In the genomic region with DNA sequence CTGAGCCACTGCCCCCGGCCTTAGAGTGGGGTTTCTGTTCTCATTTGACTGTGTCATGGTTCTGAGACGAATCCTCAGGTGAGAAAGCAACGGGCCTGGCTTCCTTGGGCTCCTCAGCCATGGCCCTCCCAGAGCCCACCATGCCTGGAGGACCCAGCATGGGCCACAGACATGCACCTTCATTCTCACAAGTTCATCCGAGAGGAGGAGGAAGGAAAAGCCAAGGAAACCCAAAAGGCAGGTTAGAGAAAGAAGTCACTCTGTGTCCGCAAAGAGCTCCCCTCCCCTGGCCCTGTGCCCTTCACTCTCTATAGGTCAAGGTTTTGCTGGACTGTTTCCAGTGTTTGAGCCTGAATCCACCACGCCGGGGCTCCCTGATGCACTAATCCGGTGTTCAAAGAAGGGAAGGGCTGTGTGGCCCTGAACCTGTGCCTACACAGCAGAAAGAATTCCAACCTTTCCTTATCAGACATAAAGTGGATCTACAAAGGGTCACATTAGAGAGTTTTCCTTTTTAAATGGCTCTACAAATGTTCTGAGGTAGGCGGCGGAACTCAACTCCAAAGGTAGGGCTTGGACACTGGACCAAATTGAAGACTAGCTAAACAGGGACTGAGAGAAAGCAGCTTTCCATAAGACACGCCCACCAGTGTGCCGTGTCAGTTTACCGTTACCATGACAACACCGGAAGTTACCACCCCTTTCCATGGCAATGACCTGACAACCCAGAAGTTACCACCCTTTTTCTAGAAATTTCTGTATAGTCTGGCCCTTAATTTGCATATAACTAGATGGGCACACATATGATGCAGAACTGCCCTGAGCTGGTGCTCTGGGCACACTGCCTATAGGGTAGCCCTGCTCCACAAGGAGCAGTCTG, we compare ENCODE assay signal across 18 cellular contexts. TPM values are rescaled to one million over a fixed set of nuclear protein-coding genes. Genes with fewer than 3 reads are reported as not detected.
DNase-seq lines count a peak whose midpoint lies in the region; ATAC-seq, FAIRE-seq and TF ChIP-seq lines count a peak whose summit lies in the region.
"Had no signal": no experiment of that assay in that cellular context is flagged by ENCODE, and none has a peak within 500 bp of the region (broad histone marks: within the 10 kb centered on the region; RNA-seq: fewer than 3 reads in every experiment).

No MANE protein-coding gene starts in this region.

- FAIRE-seq in K562 (lab: Jason Lieb, UNC): no peak

- no peak for TF ChIP-seq RAD21 in K562 (CRISPR knock-in tag; conservative IDR thresholded peaks at IDR 0.05 in 1 of 2, IDR thresholded peaks at IDR 0.05 in 1 of 2)

- H3K27me3 Mint-ChIP-seq in activated CD4-positive, alpha-beta T cell treated with anti-CD3 and anti-CD28 coated beads, Interleukin-2, amount 10 ng/mL, durations not matched to agents 24 days and 14 days: no peaks in the 10 kb centered on the region
- H3K27me3 Mint-ChIP-seq: activated CD4-positive, alpha-beta T cell treated with anti-CD3 and anti-CD28 coated beads, Interleukin-2, amount 10 ng/mL, durations not matched to agents 7 days and 5 days had no signal

- H3K9ac ChIP-seq in MM.1S (ENCODE audit: low read length) (no peak overlapping the region), K562 (ENCODE audit: insufficient read depth in 1 of 2, low read depth in 2 of 2, low read length in 2 of 2) (peak overlapping the region in 1 of 2 experiments; percentile 86; a peak in 2 of 4 replicates)
- H3K9ac ChIP-seq: parathyroid adenoma had no signal

- 29% methylated on average over 13 of the region's 14 CpGs for WGBS in K562 (ENCODE audit: insufficient coverage, low coverage, missing lambda C conversion rate)

- H3K27ac ChIP-seq in MM.1S (ENCODE audit: low read length) (no peak overlapping the region), K562 (ENCODE audit: extremely low read depth, low read depth, low read length) (peak overlapping the region; percentile 67), neutrophil (peak overlapping the region; percentile 97)
- H3K27ac ChIP-seq: left ventricle myocardium inferior, parathyroid adenoma had no signal

- no peak for TF ChIP-seq EP300 in K562 (IDR thresholded peaks at IDR 0.05; ENCODE audit: low read length)

- H3K9me2 ChIP-seq in MM.1S (replicated peaks; ENCODE audit: insufficient read depth, low read length): no peaks in the 10 kb centered on the region

- H3K9me3 ChIP-seq in MM.1S (replicated peaks; ENCODE audit: insufficient read depth, low read length) (no peaks in the 10 kb centered on the region), K562 (replicated peaks; ENCODE audit: control insufficient read depth, insufficient read depth, low read depth, low read length) (no peaks in the 10 kb centered on the region), neutrophil (no peaks in the 10 kb centered on the region)
- H3K9me3 ChIP-seq: left ventricle myocardium inferior had no signal

- no peaks in the 10 kb centered on the region for H3K9me1 ChIP-seq in K562 (ENCODE audit: control insufficient read depth, insufficient read depth, low read length)

- H3K27me3 ChIP-seq in MM.1S (replicated peaks; ENCODE audit: insufficient read depth, low read length) (no peaks in the 10 kb centered on the region), K562 (ENCODE audit: control insufficient read depth in 2 of 2, insufficient read depth in 2 of 2, low read length in 2 of 2) (no peaks in the 10 kb centered on the region), neutrophil (no peaks in the 10 kb centered on the region)

- no peak for TF ChIP-seq POLR2A in K562 (conservative IDR thresholded peaks at IDR 0.05)

- H3K79me2 ChIP-seq in MM.1S (ENCODE audit: low read length) (no peaks in the 10 kb centered on the region), K562 (ENCODE audit: control insufficient read depth, insufficient read depth, low read length) (no peaks in the 10 kb centered on the region)
- H3K79me2 ChIP-seq: parathyroid adenoma had no signal

- in situ Hi-C loops in K562 (cut with MboI): no loop called here

- H4K20me1 ChIP-seq in MM.1S (ENCODE audit: insufficient read depth, low read length) (no peaks in the 10 kb centered on the region), K562 (replicated peaks; ENCODE audit: control insufficient read depth, insufficient read depth, low read length) (no peaks in the 10 kb centered on the region)

- H3K36me3 Mint-ChIP-seq in activated CD4-positive, alpha-beta T cell treated with anti-CD3 and anti-CD28 coated beads, Interleukin-2, amount 10 ng/mL, durations not matched to agents 24 days and 14 days (ENCODE audit: low read depth): no peaks in the 10 kb centered on the region

- CTCF ChIA-PET in K562 (lab: Yijun Ruan, JAX; ENCODE audit: low intra/inter-chr PET ratio): no interaction called here

- TF ChIP-seq CTCF in MM.1S (IDR thresholded peaks at IDR 0.05; ENCODE audit: low read length) (no peak), K562 (IDR thresholded peaks at IDR 0.05 in 2 of 3, conservative IDR thresholded peaks at IDR 0.05 in 1 of 3; ENCODE audit: insufficient read depth in 2 of 3, low read depth in 1 of 3, low read length in 3 of 3) (no peak), neutrophil (IDR thresholded peaks at IDR 0.05) (no peak)

- H3K4me3 Mint-ChIP-seq in activated CD4-positive, alpha-beta T cell treated with anti-CD3 and anti-CD28 coated beads, Interleukin-2, amount 10 ng/mL, durations not matched to agents 24 days and 14 days: no peak overlapping the region
- H3K4me3 Mint-ChIP-seq: activated CD4-positive, alpha-beta T cell treated with anti-CD3 and anti-CD28 coated beads, Interleukin-2, amount 10 ng/mL, durations not matched to agents 7 days and 5 days; activated naive CD4-positive, alpha-beta T cell treated with anti-CD3 and anti-CD28 coated beads for 36 hours had no signal

- no peaks in the 10 kb centered on the region for H3K36me3 ChIP-seq in MM.1S (replicated peaks; ENCODE audit: insufficient read depth, low read length)
- no peaks in the 10 kb centered on the region for H3K36me3 ChIP-seq in K562 (ENCODE audit: control insufficient read depth, insufficient read depth, low read length)
- H3K36me3 ChIP-seq in neutrophil: no peaks in the 10 kb centered on the region
- H3K36me3 ChIP-seq: left ventricle myocardium inferior had no signal

- ATAC-seq in K562: peak; percentile 95
- no peak for ATAC-seq in GM21529 (IDR thresholded peaks at IDR 0.05; ENCODE audit: unreplicated experiment)
- no peak for ATAC-seq in HG02588 (IDR thresholded peaks at IDR 0.05; ENCODE audit: unreplicated experiment)

- no peak overlapping the region for H3K4me3 ChIP-seq in MM.1S (ENCODE audit: low read length)
- no peak overlapping the region for H3K4me3 ChIP-seq in K562
- H3K4me3 ChIP-seq in neutrophil (ENCODE audit: low read depth in 1 of 2, low read length in 1 of 2): peak overlapping the region in 1 of 2 experiments; percentile 7
- H3K4me3 ChIP-seq: left ventricle myocardium inferior had no signal

- POLR2A ChIA-PET in K562 (lab: Yijun Ruan, JAX): interaction anchor here (0.7 to 1.5 kb wide), 5 partner anchors 10 to 101 kb away, joined by 3 to 6 read pairs (median 3); a partner anchor contains a TSS

- H3K4me1 ChIP-seq in MM.1S (ENCODE audit: low read length) (peaks cover 5% of the 10 kb centered on the region; the same call in 1 of the 2 replicates), K562 (replicated peaks in 1 of 2; ENCODE audit: control insufficient read depth in 2 of 2, insufficient read depth in 2 of 2, low read length in 2 of 2) (peaks cover 11% of the 10 kb centered on the region in 2 experiments), neutrophil (ENCODE audit: control insufficient read depth in 1 of 2, insufficient read depth in 1 of 2, low read depth in 1 of 2, low read length in 1 of 2) (peaks cover 82% of the 10 kb centered on the region in 2 experiments)
- H3K4me1 ChIP-seq: parathyroid adenoma had no signal

- peaks cover 8% of the 10 kb centered on the region for H3K4me1 Mint-ChIP-seq in activated CD4-positive, alpha-beta T cell treated with anti-CD3 and anti-CD28 coated beads, Interleukin-2, amount 10 ng/mL, durations not matched to agents 24 days and 14 days

- no TSS peak for BruUV-seq in K562 (replicated peaks; lab: Mats Ljungman, UMichigan)

- DNase-seq in activated CD4-positive, alpha-beta T cell treated with anti-CD3 and anti-CD28 coated beads, Interleukin-2, amount 10 ng/mL, durations not matched to agents 24 days and 14 days: peak; percentile 68
- no peak for DNase-seq in activated CD4-positive, alpha-beta T cell treated with anti-CD3 and anti-CD28 coated beads, Interleukin-2, amount 50 U/mL, for 48 hours
- DNase-seq in MM.1S (peak; percentile 15), K562 (ENCODE audit: extremely low read depth in 1 of 4, low spot score in 3 of 4) (peak; percentile 52 to 86 (median 64)), globus pallidus (ENCODE audit: low spot score) (no peak)
- DNase-seq: activated CD4-positive, alpha-beta T cell treated with anti-CD3 and anti-CD28 coated beads, Interleukin-2, amount 10 ng/mL, durations not matched to agents 7 days and 5 days; activated naive CD4-positive, alpha-beta T cell treated with anti-CD3 and anti-CD28 coated beads for 36 hours; cerebellar nuclear complex; foreskin melanocyte; left ventricle myocardium inferior; NCI-H1436 treated with DMSO at 0.1 percent for 48 hours; SHP77 treated with DMSO at 0.1 percent for 48 hours; stimulated activated CD4-positive, alpha-beta T cell treated with anti-CD3 and anti-CD28 coated beads, Interleukin-4, amount 100 ng/mL, for 24 hours; substantia nigra had no signal

- H3K4me2 ChIP-seq in MM.1S (ENCODE audit: low read depth, low read length) (no peak overlapping the region), K562 (ENCODE audit: insufficient read depth, low read length) (peak overlapping the region; percentile 38)

- no peaks in the 10 kb centered on the region for H3K9me3 Mint-ChIP-seq in activated CD4-positive, alpha-beta T cell treated with anti-CD3 and anti-CD28 coated beads, Interleukin-2, amount 10 ng/mL, durations not matched to agents 24 days and 14 days
- H3K9me3 Mint-ChIP-seq: activated CD4-positive, alpha-beta T cell treated with anti-CD3 and anti-CD28 coated beads, Interleukin-2, amount 10 ng/mL, durations not matched to agents 7 days and 5 days; activated naive CD4-positive, alpha-beta T cell treated with anti-CD3 and anti-CD28 coated beads for 36 hours had no signal

- intact Hi-C loops in activated CD4-positive, alpha-beta T cell treated with anti-CD3 and anti-CD28 coated beads, Interleukin-2, amount 10 ng/mL, durations not matched to agents 24 days and 14 days (cut with micrococcal nuclease): no loop called here
- intact Hi-C loops in K562 (cut with micrococcal nuclease): loop anchor here (2.0 kb wide), 1 partner anchor 74 kb away; no protein-coding TSS in a partner anchor

- H3K27ac Mint-ChIP-seq in activated CD4-positive, alpha-beta T cell treated with anti-CD3 and anti-CD28 coated beads, Interleukin-2, amount 10 ng/mL, durations not matched to agents 24 days and 14 days: no peak overlapping the region
- H3K27ac Mint-ChIP-seq: activated CD4-positive, alpha-beta T cell treated with anti-CD3 and anti-CD28 coated beads, Interleukin-2, amount 10 ng/mL, durations not matched to agents 7 days and 5 days; activated naive CD4-positive, alpha-beta T cell treated with anti-CD3 and anti-CD28 coated beads for 36 hours had no signal

- no peak overlapping the region for H2AFZ ChIP-seq in MM.1S (ENCODE audit: low read length)
- H2AFZ ChIP-seq in K562 (ENCODE audit: low read depth, low read length): peak overlapping the region; percentile 93
- H2AFZ ChIP-seq: parathyroid adenoma had no signal

- H3F3A ChIP-seq in MM.1S (ENCODE audit: insufficient read depth, low read length): no peaks in the 10 kb centered on the region

RNA-seq across cellular contexts. Expression of a gene that starts 15.9 kb away (rescaled TPM):
- total RNA-seq in activated CD4-positive, alpha-beta T cell treated with anti-CD3 and anti-CD28 coated beads, Interleukin-2, amount 10 ng/mL, durations not matched to agents 24 days and 14 days: 4.9 and 6.8 TPM in 2 replicates
- 13.3 and 15.0 TPM in 2 replicates for total RNA-seq in K562 (2011; cell fraction: chromatin; rRNA removed; ENCODE audit: low replicate concordance)
- total RNA-seq in K562 (2011; cell fraction: nucleolus; rRNA removed): 5.2 and 10.7 TPM in 2 replicates
- total RNA-seq in K562 (2011; cell fraction: nucleoplasm; rRNA removed): 7.6 and 11.1 TPM in 2 replicates
- total RNA-seq in K562 (2014; rRNA removed) (2.8 and 3.3 TPM in 2 replicates), K562 (2014; rRNA removed; fragmentation: Illumina TruSeq; extraction: Trizol) (3.3 and 4.4 TPM in 2 replicates), K562 (2015; rRNA removed; fragmentation: Illumina TruSeq; extraction: Trizol) (2.9 and 3.2 TPM in 2 replicates), K562 (2021) (10.3 and 10.7 TPM in 2 replicates)
- polyA plus RNA-seq in K562 (2011; rRNA removed) (10.8 and 21.7 TPM in 2 replicates), K562 (2014; fragmentation: Illumina TruSeq; extraction: Trizol) (4.5 and 4.8 TPM in 2 replicates), K562 (2014; fragmentation: Nextera tagmentation; extraction: Ambion mirVana) (1 to 10 TPM; 1.5 to 7.4 TPM), K562 (2014; rRNA removed) (5.1 and 7.9 TPM in 2 replicates)
- polyA plus RNA-seq in K562 (2011; cell fraction: cytosol; rRNA removed): 5.7 and 10.0 TPM in 2 replicates
- polyA plus RNA-seq in K562 (2011; cell fraction: nucleus; rRNA removed): 3.7 and 4.1 TPM in 2 replicates
- 7.9 and 15.5 TPM in 2 replicates for polyA plus RNA-seq in K562 (2012)
- polyA minus RNA-seq in K562 (2011; rRNA and poly(A)+ RNA removed): 34.7 and 50.5 TPM in 2 replicates
- polyA minus RNA-seq in K562 (2011; cell fraction: cytosol; rRNA and poly(A)+ RNA removed): 7.3 and 20.2 TPM in 2 replicates
- polyA minus RNA-seq in K562 (2011; cell fraction: nucleus; rRNA and poly(A)+ RNA removed): 2.3 and 7.0 TPM in 2 replicates

RNA-seq across cellular contexts. Expression of a gene that starts 42.4 kb away (rescaled TPM):
- total RNA-seq in activated CD4-positive, alpha-beta T cell treated with anti-CD3 and anti-CD28 coated beads, Interleukin-2, amount 10 ng/mL, durations not matched to agents 24 days and 14 days: 0.28 TPM in 1 of 2 replicates, not detected in the other
- 10.8 and 12.0 TPM in 2 replicates for total RNA-seq in K562 (2011; cell fraction: chromatin; rRNA removed; ENCODE audit: low replicate concordance)
- total RNA-seq in K562 (2011; cell fraction: nucleolus; rRNA removed): 5.0 and 6.2 TPM in 2 replicates
- total RNA-seq in K562 (2011; cell fraction: nucleoplasm; rRNA removed): 5.9 and 8.5 TPM in 2 replicates
- total RNA-seq in K562 (2014; rRNA removed) (3.8 and 4.3 TPM in 2 replicates), K562 (2014; rRNA removed; fragmentation: Illumina TruSeq; extraction: Trizol) (7.5 and 8.7 TPM in 2 replicates), K562 (2015; rRNA removed; fragmentation: Illumina TruSeq; extraction: Trizol) (14.1 and 16.2 TPM in 2 replicates), K562 (2021) (4.1 and 4.7 TPM in 2 replicates)
- polyA plus RNA-seq in K562 (2011; rRNA removed) (5.6 and 9.7 TPM in 2 replicates), K562 (2014; fragmentation: Illumina TruSeq; extraction: Trizol) (13.3 and 14.7 TPM in 2 replicates), K562 (2014; fragmentation: Nextera tagmentation; extraction: Ambion mirVana) (1 to 10 TPM; 4.6 to 7.1 TPM), K562 (2014; rRNA removed) (7.1 and 7.8 TPM in 2 replicates)
- 4.1 and 8.7 TPM in 2 replicates for polyA plus RNA-seq in K562 (2011; cell fraction: cytosol; rRNA removed)
- polyA plus RNA-seq in K562 (2011; cell fraction: nucleus; rRNA removed): 10.0 and 12.4 TPM in 2 replicates
- polyA plus RNA-seq in K562 (2012): 9.0 and 64.8 TPM in 2 replicates
- polyA minus RNA-seq in K562 (2011; rRNA and poly(A)+ RNA removed): 3.8 and 5.5 TPM in 2 replicates
- 1.8 TPM in 1 of 2 replicates, not detected in the other for polyA minus RNA-seq in K562 (2011; cell fraction: cytosol; rRNA and poly(A)+ RNA removed)
- polyA minus RNA-seq in K562 (2011; cell fraction: nucleus; rRNA and poly(A)+ RNA removed): 2.2 and 5.1 TPM in 2 replicates

Comparison
In these comparisons a context has a peak if more than half of its experiments do, and no peak if none do; other contexts are left out.
1. DNase-seq: peak in activated CD4-positive, alpha-beta T cell treated with anti-CD3 and anti-CD28 coated beads, Interleukin-2, amount 10 ng/mL, durations not matched to agents 24 days and 14 days (single experiment), MM.1S (single experiment) and K562 (4 of 4); none in activated CD4-positive, alpha-beta T cell treated with anti-CD3 and anti-CD28 coated beads, Interleukin-2, amount 50 U/mL, for 48 hours (0 of 2) and globus pallidus (single experiment).